ENCODE assay signal across 1 cellular context in genomic region chr12:114399664-114400211, GRCh38.
TF ChIP-seq lines count a peak whose summit lies in the region.

No MANE protein-coding gene starts in this region.

TF ChIP-seq in WTC11, 78 proteins besides CTCF, POLR2A, EP300 and RAD21 (continued from another document):
- TF ChIP-seq ZNF396 (CRISPR knock-in tag; IDR thresholded peaks at IDR 0.05; ENCODE audit: borderline replicate concordance): no peak
- TF ChIP-seq TEAD4 (CRISPR knock-in tag; IDR thresholded peaks at IDR 0.05): no peak
- no peak for TF ChIP-seq ZNF121 (CRISPR knock-in tag; IDR thresholded peaks at IDR 0.05)
- no peak for TF ChIP-seq FOXJ3 (CRISPR knock-in tag; IDR thresholded peaks at IDR 0.05; ENCODE audit: borderline replicate concordance)
- TF ChIP-seq MYBL2 (CRISPR knock-in tag; IDR thresholded peaks at IDR 0.05): no peak
- TF ChIP-seq FOXK1 (CRISPR knock-in tag; IDR thresholded peaks at IDR 0.05): peak; percentile 57; the same call in 1 of the 2 replicates
- TF ChIP-seq NR3C1 (CRISPR knock-in tag; conservative IDR thresholded peaks at IDR 0.05; ENCODE audit: low read depth): no peak
- no peak for TF ChIP-seq ZMAT4 (CRISPR knock-in tag; IDR thresholded peaks at IDR 0.05)
- no peak for TF ChIP-seq ATF6 (CRISPR knock-in tag; IDR thresholded peaks at IDR 0.05)
- TF ChIP-seq ATF3 (CRISPR knock-in tag; conservative IDR thresholded peaks at IDR 0.05): no peak
- no peak for TF ChIP-seq ZNF512 (CRISPR knock-in tag; IDR thresholded peaks at IDR 0.05; ENCODE audit: borderline replicate concordance)
- TF ChIP-seq E2F5 (CRISPR knock-in tag; IDR thresholded peaks at IDR 0.05): no peak
- TF ChIP-seq ZNF263 (CRISPR knock-in tag; IDR thresholded peaks at IDR 0.05; ENCODE audit: low read depth): no peak
- TF ChIP-seq ZNF532 (CRISPR knock-in tag; IDR thresholded peaks at IDR 0.05; ENCODE audit: borderline replicate concordance): no peak
- no peak for TF ChIP-seq ARID4B (CRISPR knock-in tag; IDR thresholded peaks at IDR 0.05; ENCODE audit: borderline replicate concordance)
- no peak for TF ChIP-seq GTF2I (CRISPR knock-in tag; conservative IDR thresholded peaks at IDR 0.05)
- no peak for TF ChIP-seq CREB1 (CRISPR knock-in tag; IDR thresholded peaks at IDR 0.05)
- no peak for TF ChIP-seq RORB (CRISPR knock-in tag; IDR thresholded peaks at IDR 0.05)
- 0 out of 2 replicates have a peak, but pooled peaks have one; percentile 32 for TF ChIP-seq ETV6 (CRISPR knock-in tag; IDR thresholded peaks at IDR 0.05)
- TF ChIP-seq AR (CRISPR knock-in tag; IDR thresholded peaks at IDR 0.05): no peak
- no peak for TF ChIP-seq HMGXB4 (CRISPR knock-in tag; IDR thresholded peaks at IDR 0.05)
- TF ChIP-seq PRRX2 (CRISPR knock-in tag; IDR thresholded peaks at IDR 0.05): no peak
- TF ChIP-seq PRDM15 (CRISPR knock-in tag; IDR thresholded peaks at IDR 0.05): peak; percentile 100
- TF ChIP-seq TP53 (CRISPR knock-in tag; IDR thresholded peaks at IDR 0.05): no peak
